ENCODE assay signal across 21 cellular contexts in genomic region chr11:44848203-44848962, GRCh38.
DNase-seq lines count a peak whose midpoint lies in the region; ATAC-seq and TF ChIP-seq lines count a peak whose summit lies in the region.
"Had no signal": no experiment of that assay in that cellular context is flagged by ENCODE, and none has a peak within 500 bp of the region (broad histone marks: within the 10 kb centered on the region; RNA-seq: fewer than 3 reads in every experiment).

No MANE protein-coding gene starts in this region.

- H3K14ac ChIP-seq in H9 (ENCODE audit: insufficient read depth, low read length), result no peak overlapping the region; the same call in 1 of the 2 replicates

- DNase-seq in H9, result no peak
- DNase-seq in NT2/D1 (ENCODE audit: low read depth, low spot score), result peak; percentile 43
- DNase-seq in islet precursor cell, result peak; percentile 58
- peak; percentile 86 for DNase-seq in neural progenitor cell (ENCODE audit: low spot score)
- DNase-seq in LoVo (ENCODE audit: low spot score), result no peak
- no peak for DNase-seq in body of pancreas
- no peak for DNase-seq in middle frontal gyrus (ENCODE audit: extremely low spot score, low spot score)
- DNase-seq: ACHN; AML-193; Caco-2; CD4-positive, CD25-positive, alpha-beta regulatory T cell; DND-41; HFFc6; MG63; NCI-H1092; NCI-H1694; NCI-H345; NCI-H526 treated with DMSO at 0.1 percent for 48 hours; RPMI8226; SIG-M5 had no signal

- H3K27me3 Mint-ChIP-seq in H9 (ENCODE audit: low read depth) (peaks cover 6% of the 10 kb centered on the region), neural progenitor cell (ENCODE audit: insufficient read depth, low read depth) (peaks cover 2% of the 10 kb centered on the region)
- H3K27me3 Mint-ChIP-seq: CD4-positive, CD25-positive, alpha-beta regulatory T cell had no signal

- H3K23ac ChIP-seq in H9 (ENCODE audit: insufficient read length, low read depth, low read length), result no peak overlapping the region

- H3K4me3 Mint-ChIP-seq in H9 (no peak overlapping the region; a peak in 1 of 5 replicates), neural progenitor cell (peak overlapping the region; percentile 50)
- H3K4me3 Mint-ChIP-seq: CD4-positive, CD25-positive, alpha-beta regulatory T cell; HFFc6 had no signal

- no peaks in the 10 kb centered on the region for H3K23me2 ChIP-seq in H9 (ENCODE audit: insufficient read length, low read depth, low read length, poor library complexity, severe bottlenecking)

- H3K4me1 Mint-ChIP-seq in H9, result peaks cover 44 to 52% of the 10 kb centered on the region in 2 experiments
- peaks cover 53% of the 10 kb centered on the region for H3K4me1 Mint-ChIP-seq in neural progenitor cell

- no peaks in the 10 kb centered on the region for H3K9me3 ChIP-seq in H9 (ENCODE audit: control insufficient read depth, low read depth, low read length)
- H3K9me3 ChIP-seq in NT2/D1 (ENCODE audit: insufficient read depth, low read length), result peaks cover 16% of the 10 kb centered on the region; the same call in 1 of the 2 replicates
- H3K9me3 ChIP-seq in neural progenitor cell (ENCODE audit: low read depth), result peaks cover 7% of the 10 kb centered on the region
- H3K9me3 ChIP-seq in body of pancreas, result peaks cover 0 to 8% (median 0%) of the 10 kb centered on the region in 3 donors

- no peak overlapping the region for H2BK12ac ChIP-seq in H9 (ENCODE audit: insufficient read length, low read depth, low read length)

- H3K27ac Mint-ChIP-seq in H9, result peak overlapping the region in 2 of 3 experiments; percentile 17 to 31; a peak in 3 of 7 replicates
- H3K27ac Mint-ChIP-seq in neural progenitor cell, result peak overlapping the region; percentile 80
- H3K27ac Mint-ChIP-seq: HFFc6 had no signal

- H3K4me3 ChIP-seq in NT2/D1 (ENCODE audit: insufficient read length, low read depth) (no peak overlapping the region), neural progenitor cell (peak overlapping the region; percentile 31), body of pancreas (no peak overlapping the region)
- H3K4me3 ChIP-seq: MG63 had no signal

- H3K9me3 Mint-ChIP-seq in H9 (peaks cover 18 to 19% of the 10 kb centered on the region in 2 experiments), neural progenitor cell (peaks cover 21% of the 10 kb centered on the region)

- WGBS in H9 (ENCODE audit: extremely low coverage, insufficient read length, low lambda C conversion rate), result no CpG with 5 or more reads among the region's 11 CpGs
- WGBS in body of pancreas, 2 donors, result 67 to 76% methylated on average over 9 to 11 of the region's 11 CpGs

- H3K4me1 ChIP-seq in H9 (ENCODE audit: insufficient read depth, low read length), result no peaks in the 10 kb centered on the region; the same call in 1 of the 2 replicates
- peaks cover 28% of the 10 kb centered on the region for H3K4me1 ChIP-seq in NT2/D1 (ENCODE audit: insufficient read depth, insufficient read length)
- H3K4me1 ChIP-seq in neural progenitor cell, result peaks cover 41% of the 10 kb centered on the region
- peaks cover 1% of the 10 kb centered on the region for H3K4me1 ChIP-seq in body of pancreas
- H3K4me1 ChIP-seq: Caco-2 had no signal

- H3K18ac ChIP-seq in H9 (ENCODE audit: insufficient read length, low read depth, low read length), result no peak overlapping the region

- no peak overlapping the region for H3K4me2 ChIP-seq in H9 (ENCODE audit: insufficient read depth, insufficient read length, low read length)
- H3K4me2 ChIP-seq in neural progenitor cell, result peak overlapping the region; percentile 72

- H3T11ph ChIP-seq in H9 (ENCODE audit: low read length), result no peak overlapping the region

- H2AK5ac ChIP-seq in H9 (ENCODE audit: insufficient read length, low read length), result no peak overlapping the region

- H4K91ac ChIP-seq in H9 (ENCODE audit: insufficient read length, low read depth, low read length), result no peak overlapping the region

- H4K20me1 ChIP-seq in H9 (ENCODE audit: control insufficient read depth, insufficient read depth, insufficient read length), result no peaks in the 10 kb centered on the region
- H4K20me1 ChIP-seq in neural progenitor cell (ENCODE audit: low read depth), result peaks cover 28% of the 10 kb centered on the region

- TF ChIP-seq POLR2A in body of pancreas (IDR thresholded peaks at IDR 0.05), result no peak

- H2AFZ ChIP-seq in H9 (ENCODE audit: low read length) (no peak overlapping the region), neural progenitor cell (replicated peaks) (no peak overlapping the region)

- H2BK5ac ChIP-seq in H9 (ENCODE audit: insufficient read length, low read length), result no peak overlapping the region

- no peak overlapping the region for H2BK20ac ChIP-seq in H9 (ENCODE audit: low read depth, low read length, poor library complexity, severe bottlenecking)

- no peak overlapping the region for H3K4ac ChIP-seq in H9 (ENCODE audit: low read depth, low read length)

- H4K5ac ChIP-seq in H9 (ENCODE audit: insufficient read length, low read depth, low read length), result no peak overlapping the region

- H3K9ac ChIP-seq in H9 (ENCODE audit: extremely low read depth, insufficient read length, low read length) (no peak overlapping the region), NT2/D1 (ENCODE audit: insufficient read length, low read depth) (no peak overlapping the region), neural progenitor cell (no peak overlapping the region)

- no peaks in the 10 kb centered on the region for H3K79me2 ChIP-seq in H9 (ENCODE audit: insufficient read depth, low read length)
- no peaks in the 10 kb centered on the region for H3K79me2 ChIP-seq in neural progenitor cell (ENCODE audit: low read depth)

- H3K27ac ChIP-seq in H9 (ENCODE audit: insufficient read length, low read depth, low read length) (no peak overlapping the region), neural progenitor cell (peak overlapping the region; percentile 89), body of pancreas (no peak overlapping the region)

- peaks cover 22% of the 10 kb centered on the region for H3F3A ChIP-seq in neural progenitor cell (ENCODE audit: low read depth)

- intact Hi-C loops in body of pancreas (cut with DNase I), result no loop called here

- H4K8ac ChIP-seq in H9 (replicated peaks; ENCODE audit: insufficient read length, low read depth, low read length), result no peak overlapping the region

- peaks cover 13 to 23% (median 15%) of the 10 kb centered on the region in 3 experiments for H3K36me3 Mint-ChIP-seq in H9 (ENCODE audit: insufficient read depth in 1 of 3, low read depth in 3 of 3)
- H3K36me3 Mint-ChIP-seq in neural progenitor cell, result peaks cover 29% of the 10 kb centered on the region

- no peak for ATAC-seq in body of pancreas
- ATAC-seq: HepG2 had no signal

- H2BK15ac ChIP-seq in H9 (ENCODE audit: low read depth, low read length), result no peak overlapping the region

- H3K27me3 ChIP-seq in H9 (ENCODE audit: insufficient read depth, low read length) (no peaks in the 10 kb centered on the region), NT2/D1 (ENCODE audit: insufficient read depth, insufficient read length) (no peaks in the 10 kb centered on the region), neural progenitor cell (no peaks in the 10 kb centered on the region), body of pancreas (no peaks in the 10 kb centered on the region)
- H3K27me3 ChIP-seq: MG63 had no signal

- no peak overlapping the region for H2BK120ac ChIP-seq in H9 (ENCODE audit: low read depth, low read length, poor library complexity, severe bottlenecking)

- H3K79me1 ChIP-seq in H9 (ENCODE audit: insufficient read depth, low read depth, low read length, poor library complexity, severe bottlenecking), result no peaks in the 10 kb centered on the region

- no peak for TF ChIP-seq CTCF in H9 (conservative IDR thresholded peaks at IDR 0.05)
- TF ChIP-seq CTCF in neural progenitor cell (IDR thresholded peaks at IDR 0.05), result no peak
- no peak for TF ChIP-seq CTCF in body of pancreas (IDR thresholded peaks at IDR 0.05)

- H3K36me3 ChIP-seq in NT2/D1 (ENCODE audit: insufficient read depth, insufficient read length, low read length) (peaks cover 56% of the 10 kb centered on the region), neural progenitor cell (no peaks in the 10 kb centered on the region), body of pancreas (replicated peaks in 1 of 2; ENCODE audit: insufficient read depth in 1 of 2, low read depth in 2 of 2) (no peaks in the 10 kb centered on the region)
- H3K36me3 ChIP-seq: MG63 had no signal

- H3K56ac ChIP-seq in H9 (ENCODE audit: insufficient read length, low read depth, low read length), result no peak overlapping the region

Comparison
In these comparisons a context has a peak if more than half of its experiments do, and no peak if none do; other contexts are left out.
1. DNase-seq: peak in NT2/D1 (single experiment), islet precursor cell (single experiment) and neural progenitor cell (single experiment); none in H9 (single experiment), LoVo (single experiment), body of pancreas (0 of 4) and middle frontal gyrus (single experiment).